ENCODE assay signal across 8 cellular contexts in the genomic region with DNA sequence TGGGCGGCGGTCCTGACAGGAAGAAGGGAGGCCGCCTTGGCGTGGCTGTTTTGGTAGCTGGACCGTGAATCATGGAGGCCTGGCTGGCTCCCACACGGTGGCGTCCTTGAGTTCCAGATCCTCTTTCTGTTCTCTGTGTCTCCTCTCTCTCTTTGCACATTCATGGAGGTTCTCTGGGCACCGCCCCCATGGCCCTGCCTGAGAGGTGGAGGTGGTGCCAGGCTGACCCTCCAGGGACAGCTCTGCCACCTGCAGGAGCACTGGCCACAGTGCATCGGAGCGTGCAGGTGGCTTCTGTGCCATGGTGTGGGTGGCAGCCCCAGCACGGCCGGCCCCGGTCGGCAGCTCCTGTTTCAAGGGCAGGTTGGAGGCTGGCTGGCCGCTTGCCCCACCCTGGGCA. TPM values are rescaled to one million over a fixed set of nuclear protein-coding genes. Genes with fewer than 3 reads are reported as not detected.
DNase-seq lines count a peak whose midpoint lies in the region; ATAC-seq, FAIRE-seq and TF ChIP-seq lines count a peak whose summit lies in the region.
"Not testable (repeated sequence)": the region's sequence is repeated elsewhere in the genome, so short reads cannot be mapped to it uniquely, and the experiment has no call there.

No MANE protein-coding gene starts in this region.

- not testable (repeated sequence) for H4K20me1 ChIP-seq in endothelial cell of umbilical vein (replicated peaks; ENCODE audit: control insufficient read depth, extremely low read depth, insufficient read depth, low read length)

- H3K27me3 Mint-ChIP-seq in CD4-positive, CD25-positive, alpha-beta regulatory T cell; stimulated activated naive B cell treated with anti-CD40 and anti-IgM and Interleukin-4, amounts not matched to agents 10 μg/mL and 1 μg/mL and 100 μg/mL, for 72 hours: not testable (repeated sequence)

- FAIRE-seq in endothelial cell of umbilical vein (lab: Jason Lieb, UNC), result peak; percentile 91

- H3K4me1 ChIP-seq in CD4-positive, CD25-positive, alpha-beta regulatory T cell (ENCODE audit: control insufficient read depth, insufficient read depth, low read length, poor library complexity, severe bottlenecking); endothelial cell of umbilical vein (ENCODE audit: control insufficient read depth, extremely low read depth, insufficient read depth, low read length); right lobe of liver: not testable (repeated sequence)

- not testable (repeated sequence) for H3K9me3 ChIP-seq in CD4-positive, CD25-positive, alpha-beta regulatory T cell (ENCODE audit: control insufficient read depth in 2 of 2, low read length in 2 of 2); endothelial cell of umbilical vein (replicated peaks; ENCODE audit: control insufficient read depth, insufficient read depth, low read length); right lobe of liver

- H3K27me3 ChIP-seq in CD4-positive, CD25-positive, alpha-beta regulatory T cell (ENCODE audit: control insufficient read depth, insufficient read depth, low read length); endothelial cell of umbilical vein (ENCODE audit: control insufficient read depth in 2 of 2, insufficient read depth in 2 of 2, low read length in 2 of 2); right lobe of liver: not testable (repeated sequence)

- H3K36me3 ChIP-seq in CD4-positive, CD25-positive, alpha-beta regulatory T cell (ENCODE audit: control insufficient read depth, insufficient read depth, low read length); endothelial cell of umbilical vein (ENCODE audit: control insufficient read depth in 2 of 2, extremely low read depth in 1 of 2, insufficient read depth in 2 of 2, low read length in 2 of 2); right lobe of liver: not testable (repeated sequence)

- BruUV-seq in endothelial cell of umbilical vein (replicated peaks; lab: Mats Ljungman, UMichigan), result not testable (repeated sequence)

- not testable (repeated sequence) for H3K9ac ChIP-seq in endothelial cell of umbilical vein (replicated peaks; ENCODE audit: extremely low read depth, insufficient read depth, low read length)

- dilution Hi-C loops in endothelial cell of umbilical vein (cut with MboI; ENCODE audit: extremely low pct_ligation_motif_present, low sequenced_read_pairs), result not testable (repeated sequence)

- TF ChIP-seq POLR2A in endothelial cell of umbilical vein (IDR thresholded peaks at IDR 0.05; ENCODE audit: low read depth, low read length); right lobe of liver (IDR thresholded peaks at IDR 0.05): not testable (repeated sequence)

- not testable (repeated sequence) for H3K36me3 Mint-ChIP-seq in CD4-positive, CD25-positive, alpha-beta regulatory T cell; stimulated activated naive B cell treated with anti-CD40 and anti-IgM and Interleukin-4, amounts not matched to agents 10 μg/mL and 1 μg/mL and 100 μg/mL, for 72 hours

- H3K27ac Mint-ChIP-seq in CD4-positive, CD25-positive, alpha-beta regulatory T cell; stimulated activated naive B cell treated with anti-CD40 and anti-IgM and Interleukin-4, amounts not matched to agents 10 μg/mL and 1 μg/mL and 100 μg/mL, for 72 hours: not testable (repeated sequence)

- not testable (repeated sequence) for H3K9me3 Mint-ChIP-seq in CD4-positive, CD25-positive, alpha-beta regulatory T cell; stimulated activated naive B cell treated with anti-CD40 and anti-IgM and Interleukin-4, amounts not matched to agents 10 μg/mL and 1 μg/mL and 100 μg/mL, for 72 hours

- intact Hi-C loops in endothelial cell of umbilical vein (cut with micrococcal nuclease); right lobe of liver (cut with DNase I): not testable (repeated sequence)

- peak; percentile 65 to 70 for ATAC-seq in CD4-positive, CD25-positive, alpha-beta regulatory T cell (ENCODE audit: low read depth in 2 of 2)
- ATAC-seq in GM18867 (IDR thresholded peaks at IDR 0.05; ENCODE audit: unreplicated experiment) (peak; percentile 51), HG03469 (IDR thresholded peaks at IDR 0.05; ENCODE audit: unreplicated experiment) (peak; percentile 39), right lobe of liver (peak; percentile 48 to 76 (median 65))
- ATAC-seq in activated CD4-positive, CD25-positive, alpha-beta regulatory T cell treated with anti-CD3 and anti-CD28 coated beads, Interleukin-2, amount 50 U/mL, for 24 hours, result peak; percentile 55 to 57
- peak; percentile 69 for ATAC-seq in stimulated activated naive B cell treated with anti-CD40 and anti-IgM and Interleukin-4, amounts not matched to agents 10 μg/mL and 1 μg/mL and 100 μg/mL, for 72 hours (replicated peaks)

- CTCF ChIA-PET in endothelial cell of umbilical vein (lab: Charles Lee), result not testable (repeated sequence)

- not testable (repeated sequence) for TF ChIP-seq CTCF in endothelial cell of umbilical vein (IDR thresholded peaks at IDR 0.05; ENCODE audit: extremely low read depth in 1 of 2, insufficient read depth in 1 of 2, low read depth in 1 of 2, low read length in 2 of 2); right lobe of liver (IDR thresholded peaks at IDR 0.05)

- WGBS in right lobe of liver (ENCODE audit: insufficient coverage, low coverage, low lambda C conversion rate, missing lambda C conversion rate), result no CpG with 5 or more reads among the region's 15 CpGs

- H3K4me2 ChIP-seq in endothelial cell of umbilical vein (ENCODE audit: insufficient read depth, low read length), result not testable (repeated sequence)

- not testable (repeated sequence) for DNase-seq in CD4-positive, CD25-positive, alpha-beta regulatory T cell; endothelial cell of umbilical vein (ENCODE audit: low read depth, low spot score); right lobe of liver; stimulated activated naive B cell treated with anti-CD40 and anti-IgM and Interleukin-4, amounts not matched to agents 10 μg/mL and 1 μg/mL and 100 μg/mL, for 72 hours
- DNase-seq in activated T-helper 1 cell treated with Interleukin-2 at 50 U/mL for 16 hours (ENCODE audit: low read depth), result peak; percentile 31

- not testable (repeated sequence) for H3K4me3 ChIP-seq in CD4-positive, CD25-positive, alpha-beta regulatory T cell (ENCODE audit: low read depth, low read length); endothelial cell of umbilical vein (replicated peaks in 1 of 3; ENCODE audit: insufficient read depth in 1 of 3, low read depth in 1 of 3, low read length in 3 of 3); right lobe of liver

- H3K4me1 Mint-ChIP-seq in CD4-positive, CD25-positive, alpha-beta regulatory T cell; stimulated activated naive B cell treated with anti-CD40 and anti-IgM and Interleukin-4, amounts not matched to agents 10 μg/mL and 1 μg/mL and 100 μg/mL, for 72 hours: not testable (repeated sequence)

- not testable (repeated sequence) for H3K4me3 Mint-ChIP-seq in CD4-positive, CD25-positive, alpha-beta regulatory T cell; stimulated activated naive B cell treated with anti-CD40 and anti-IgM and Interleukin-4, amounts not matched to agents 10 μg/mL and 1 μg/mL and 100 μg/mL, for 72 hours

- H3K79me2 ChIP-seq in endothelial cell of umbilical vein (ENCODE audit: control insufficient read depth, insufficient read depth, low read length), result not testable (repeated sequence)

- POLR2A ChIA-PET in endothelial cell of umbilical vein (lab: Charles Lee), result not testable (repeated sequence)

- not testable (repeated sequence) for H2AFZ ChIP-seq in endothelial cell of umbilical vein (ENCODE audit: low read depth, low read length)

- H3K9me1 ChIP-seq in endothelial cell of umbilical vein (replicated peaks; ENCODE audit: control insufficient read depth, extremely low read depth, insufficient read depth, low read length), result not testable (repeated sequence)

- not testable (repeated sequence) for H3K27ac ChIP-seq in CD4-positive, CD25-positive, alpha-beta regulatory T cell (ENCODE audit: insufficient read depth, low read length, poor library complexity, severe bottlenecking); endothelial cell of umbilical vein (ENCODE audit: insufficient read depth, low read depth, low read length); right lobe of liver

RNA-seq across cellular contexts. Expression of a gene that starts 4.6 kb away (rescaled TPM):
- 32.1 TPM for total RNA-seq in CD4-positive, CD25-positive, alpha-beta regulatory T cell
- polyA plus RNA-seq in CD4-positive, CD25-positive, alpha-beta regulatory T cell, result 10 to 100 TPM in 2 of 4 donors, 1 to 10 TPM in 2; 3.9 to 51.4 (median 27.6) TPM
- 7.6 and 43.2 TPM in 2 replicates for total RNA-seq in endothelial cell of umbilical vein
- polyA plus RNA-seq in endothelial cell of umbilical vein, result 16.3 and 22.3 TPM in 2 replicates
- 11.8 and 16.1 TPM in 2 replicates for polyA plus RNA-seq in endothelial cell of umbilical vein (2011; cell fraction: cytosol; rRNA removed)
- 48.9 and 62.3 TPM in 2 replicates for polyA plus RNA-seq in endothelial cell of umbilical vein (2011; cell fraction: nucleus; rRNA removed)
- 27.0 and 43.5 TPM in 2 replicates for polyA plus RNA-seq in endothelial cell of umbilical vein (2012)
- 6.8 and 25.7 TPM in 2 replicates for polyA minus RNA-seq in endothelial cell of umbilical vein
- 17.3 TPM for polyA minus RNA-seq in endothelial cell of umbilical vein (2011; cell fraction: cytosol; rRNA and poly(A)+ RNA removed)
- 11.1 and 15.4 TPM in 2 replicates for polyA minus RNA-seq in endothelial cell of umbilical vein (2011; cell fraction: nucleus; rRNA and poly(A)+ RNA removed)
- 10 to 100 TPM in 3 of 6 experiments, 1 to 10 TPM in 3; 5.8 to 83.8 (median 11.1) TPM for total RNA-seq in right lobe of liver

RNA-seq across cellular contexts. Expression of a gene that starts 30.8 kb away (rescaled TPM):
- 17.6 TPM for total RNA-seq in CD4-positive, CD25-positive, alpha-beta regulatory T cell
- 10 to 100 TPM in 1 of 4 donors, 1 to 10 TPM in 1, under 1 TPM in 2; 0.78 to 15.7 (median 4.1) TPM for polyA plus RNA-seq in CD4-positive, CD25-positive, alpha-beta regulatory T cell
- total RNA-seq in endothelial cell of umbilical vein (7.2 and 31.8 TPM in 2 replicates), right lobe of liver (1 to 10 TPM in 5 of 6 experiments, under 1 TPM in 1; 0.93 to 7.5 (median 3.0) TPM)
- 3.4 and 5.1 TPM in 2 replicates for polyA plus RNA-seq in endothelial cell of umbilical vein
- 2.7 TPM in 2 replicates for polyA plus RNA-seq in endothelial cell of umbilical vein (2011; cell fraction: cytosol; rRNA removed)
- 10.2 and 13.3 TPM in 2 replicates for polyA plus RNA-seq in endothelial cell of umbilical vein (2011; cell fraction: nucleus; rRNA removed)
- 17.9 and 20.3 TPM in 2 replicates for polyA plus RNA-seq in endothelial cell of umbilical vein (2012)
- polyA minus RNA-seq in endothelial cell of umbilical vein, result 7.4 and 11.2 TPM in 2 replicates
- polyA minus RNA-seq in endothelial cell of umbilical vein (2011; cell fraction: cytosol; rRNA and poly(A)+ RNA removed), result 9.9 TPM
- 11.1 and 11.7 TPM in 2 replicates for polyA minus RNA-seq in endothelial cell of umbilical vein (2011; cell fraction: nucleus; rRNA and poly(A)+ RNA removed)
